In genomic region chr3:47016934-47017435, GRCh38 we compare ENCODE assay signal across 10 cellular contexts. TPM values are rescaled to one million over a fixed set of nuclear protein-coding genes. Genes with fewer than 3 reads are reported as not detected.
DNase-seq lines count a peak whose midpoint lies in the region; ATAC-seq, FAIRE-seq and TF ChIP-seq lines count a peak whose summit lies in the region.
"Had no signal": no experiment of that assay in that cellular context is flagged by ENCODE, and none has a peak within 500 bp of the region (broad histone marks: within the 10 kb centered on the region; RNA-seq: fewer than 3 reads in every experiment).

No MANE protein-coding gene starts in this region.

- H3K36me3 Mint-ChIP-seq in astrocyte (ENCODE audit: low read depth, unreplicated experiment): peaks cover 20% of the 10 kb centered on the region

- H3K36me3 ChIP-seq in astrocyte (ENCODE audit: insufficient read depth, low read length): peaks cover 28% of the 10 kb centered on the region
- peaks cover 59% of the 10 kb centered on the region for H3K36me3 ChIP-seq in neutrophil
- H3K36me3 ChIP-seq in uterus: no peaks in the 10 kb centered on the region

- peak overlapping the region; percentile 72 for H3K4me2 ChIP-seq in astrocyte (ENCODE audit: low read length)

- H3K4me3 ChIP-seq in astrocyte (ENCODE audit: insufficient read depth, low read depth, low read length): no peak overlapping the region
- H3K4me3 ChIP-seq in neutrophil (ENCODE audit: low read depth in 1 of 2, low read length in 1 of 2): no peak overlapping the region
- no peak overlapping the region for H3K4me3 ChIP-seq in uterus

- no peak for ATAC-seq in HG03280 (IDR thresholded peaks at IDR 0.05; ENCODE audit: unreplicated experiment)
- ATAC-seq: right cardiac atrium had no signal

- H3K27ac ChIP-seq in astrocyte (ENCODE audit: low read depth, low read length): peak overlapping the region; percentile 59
- H3K27ac ChIP-seq in neutrophil: peak overlapping the region; percentile 75
- H3K27ac ChIP-seq in uterus: no peak overlapping the region

- peaks cover 23% of the 10 kb centered on the region for H3K79me2 ChIP-seq in astrocyte (ENCODE audit: insufficient read depth, low read length)

- no peaks in the 10 kb centered on the region for H3K27me3 Mint-ChIP-seq in astrocyte (ENCODE audit: low read depth, unreplicated experiment)

- intact Hi-C loops in uterus (cut with DNase I; ENCODE audit: low total_unique reads): no loop called here

- no peak for FAIRE-seq in astrocyte (lab: Jason Lieb, UNC)
- FAIRE-seq: TTC549 had no signal

- peak overlapping the region; percentile 41 for H3K9ac ChIP-seq in astrocyte (ENCODE audit: low read length)

- H3K4me3 Mint-ChIP-seq in astrocyte (ENCODE audit: unreplicated experiment): no peak overlapping the region

- H3K4me1 ChIP-seq in astrocyte (ENCODE audit: insufficient read depth, low read length): peaks cover 29% of the 10 kb centered on the region
- H3K4me1 ChIP-seq in neutrophil (ENCODE audit: control insufficient read depth in 1 of 2, insufficient read depth in 1 of 2, low read depth in 1 of 2, low read length in 1 of 2): peaks cover 25% of the 10 kb centered on the region in 2 experiments
- H3K4me1 ChIP-seq in uterus: no peaks in the 10 kb centered on the region

- TF ChIP-seq CTCF in astrocyte (IDR thresholded peaks at IDR 0.05; ENCODE audit: insufficient read depth, low read depth, low read length) (no peak), neutrophil (IDR thresholded peaks at IDR 0.05) (no peak), uterus (IDR thresholded peaks at IDR 0.05) (no peak)

- no peaks in the 10 kb centered on the region for H3K9me3 Mint-ChIP-seq in astrocyte (ENCODE audit: unreplicated experiment)

- no peak overlapping the region for H2AFZ ChIP-seq in astrocyte (ENCODE audit: low read depth, low read length)

- H4K20me1 ChIP-seq in astrocyte (ENCODE audit: insufficient read depth, low read length): peaks cover 27% of the 10 kb centered on the region

- DNase-seq in NOMO-1 treated with DMSO at 0.1 percent for 48 hours (lab: John Stamatoyannopoulos, UW; ENCODE audit: unreplicated experiment) (peak; percentile 12), NOMO-1 treated with dmso at 0.1 percent for 144 hours (lab: John Stamatoyannopoulos, UW; ENCODE audit: unreplicated experiment) (no peak), LHCN-M2 (ENCODE audit: low read depth) (peak; percentile 89), astrocyte (ENCODE audit: low read depth) (peak; percentile 88), COLO668 (lab: John Stamatoyannopoulos, UW; ENCODE audit: unreplicated experiment) (no peak), uterus (no peak)

- H3K9me3 ChIP-seq in astrocyte (ENCODE audit: insufficient read depth, low read depth, low read length): no peaks in the 10 kb centered on the region
- no peaks in the 10 kb centered on the region for H3K9me3 ChIP-seq in neutrophil
- no peaks in the 10 kb centered on the region for H3K9me3 ChIP-seq in uterus

- TF ChIP-seq POLR2A in uterus (IDR thresholded peaks at IDR 0.05): no peak

- H3K27ac Mint-ChIP-seq in astrocyte (ENCODE audit: unreplicated experiment): peak overlapping the region; percentile 88

- H3K27me3 ChIP-seq in astrocyte (ENCODE audit: insufficient read depth, low read length) (no peaks in the 10 kb centered on the region), neutrophil (no peaks in the 10 kb centered on the region), uterus (no peaks in the 10 kb centered on the region)

- H3K4me1 Mint-ChIP-seq in astrocyte (ENCODE audit: low read depth, unreplicated experiment): peaks cover 31% of the 10 kb centered on the region

RNA-seq across cellular contexts. Expression of gene NBEAL2, which starts 37.5 kb away (rescaled TPM):
- 2.1 and 2.2 TPM in 2 replicates for total RNA-seq in LHCN-M2 (2014; rRNA removed)
- 2.2 TPM for polyA plus RNA-seq in LHCN-M2 (2012)
- 11.4 and 14.8 TPM in 2 replicates for total RNA-seq in astrocyte
- 10 to 100 TPM; 13.1 to 41.1 (median 23.8) TPM for total RNA-seq in uterus

RNA-seq across cellular contexts. Expression of gene CCDC12, which starts 40.4 kb away (rescaled TPM):
- total RNA-seq in LHCN-M2 (2014; rRNA removed) (25.6 and 31.2 TPM in 2 replicates), astrocyte (26.2 and 29.0 TPM in 2 replicates), uterus (10 to 100 TPM in 3 of 4 donors, 1 to 10 TPM in 1; 4.1 to 92.0 (median 41.2) TPM)
- polyA plus RNA-seq in LHCN-M2 (2012): 28.4 TPM

Comparison
In these comparisons a context has a peak if more than half of its experiments do, and no peak if none do; other contexts are left out.
1. DNase-seq: peak in NOMO-1 treated with DMSO at 0.1 percent for 48 hours (single experiment), LHCN-M2 (single experiment) and astrocyte (single experiment); none in NOMO-1 treated with dmso at 0.1 percent for 144 hours (single experiment), COLO668 (single experiment) and uterus (0 of 2).
2. H3K27ac ChIP-seq: peak in astrocyte (single experiment) and neutrophil (single experiment); none in uterus (0 of 2).